ENCODE assay signal across 29 cellular contexts in genomic region chr14:24063263-24063836, GRCh38. TPM values are rescaled to one million over a fixed set of nuclear protein-coding genes. Genes with fewer than 3 reads are reported as not detected.
"Had no signal": no experiment of that assay in that cellular context is flagged by ENCODE, and none has a peak within 500 bp of the region (broad histone marks: within the 10 kb centered on the region; RNA-seq: fewer than 3 reads in every experiment).

No MANE protein-coding gene starts in this region.

- H3K4me3 ChIP-seq: ascending aorta, left lung, pancreas, skin epidermis, stomach, suprapubic skin, tibial nerve had no signal

- H3K9me3 ChIP-seq: ascending aorta, left lung, neutrophil, pancreas, stomach, suprapubic skin, tibial nerve had no signal

- H3K36me3 Mint-ChIP-seq: activated naive CD4-positive, alpha-beta T cell treated with anti-CD3 and anti-CD28 coated beads, Interleukin-2, amount 50 U/mL, for 72 hours; mesothelial cell of epicardium; natural killer cell; stimulated activated memory B cell treated with anti-CD40 and anti-IgM and Interleukin-4, amounts not matched to agents 10 μg/mL and 1 μg/mL and 100 μg/mL, for 72 hours had no signal

- H3K4me1 Mint-ChIP-seq: mesothelial cell of epicardium had no signal

- DNase-seq: activated CD4-positive, alpha-beta T cell treated with anti-CD3 and anti-CD28 coated beads, Interleukin-2, amount 50 U/mL, for 1 hour; activated T-cell treated with anti-CD3 and anti-CD28 coated beads, Interleukin-2, amount 50 U/mL, for 1 hour; brain microvascular endothelial cell; caudate nucleus; effector memory CD4-positive, alpha-beta T cell; foreskin keratinocyte; natural killer cell; stimulated activated CD4-positive, alpha-beta T cell treated with anti-CD3 and anti-CD28 coated beads, Interleukin-15, amount 100 ng/mL, for 24 hours; stomach; WERI-Rb-1 had no signal

- ATAC-seq: activated naive CD4-positive, alpha-beta T cell treated with anti-CD3 and anti-CD28 coated beads, Interleukin-2, amount 50 U/mL, for 72 hours; activated T-helper 17 cell treated with anti-CD3 and anti-CD28 coated beads, Interleukin-2, amount 50 U/mL, for 72 hours; foreskin keratinocyte; left lung; natural killer cell; pancreas; right cardiac atrium; stimulated activated memory B cell treated with anti-CD40 and anti-IgM and Interleukin-4, amounts not matched to agents 10 μg/mL and 1 μg/mL and 100 μg/mL, for 72 hours had no signal

- H3K9me3 Mint-ChIP-seq: activated naive CD4-positive, alpha-beta T cell treated with anti-CD3 and anti-CD28 coated beads, Interleukin-2, amount 50 U/mL, for 72 hours; activated T-helper 17 cell treated with anti-CD3 and anti-CD28 coated beads, Interleukin-2, amount 50 U/mL, for 72 hours; mesothelial cell of epicardium; natural killer cell; stimulated activated memory B cell treated with anti-CD40 and anti-IgM and Interleukin-4, amounts not matched to agents 10 μg/mL and 1 μg/mL and 100 μg/mL, for 72 hours had no signal

- H3K27me3 Mint-ChIP-seq: activated T-helper 17 cell treated with anti-CD3 and anti-CD28 coated beads, Interleukin-2, amount 50 U/mL, for 72 hours; stimulated activated memory B cell treated with anti-CD40 and anti-IgM and Interleukin-4, amounts not matched to agents 10 μg/mL and 1 μg/mL and 100 μg/mL, for 72 hours had no signal

- FAIRE-seq: colon, pancreas, TTC549, urothelium cell line had no signal

- H3K36me3 ChIP-seq: ascending aorta, brain microvascular endothelial cell, left lung, neutrophil, pancreas, stomach, suprapubic skin, tibial nerve, WERI-Rb-1 had no signal

- H3K4me1 ChIP-seq: ascending aorta, foreskin keratinocyte, left lung, suprapubic skin, tibial nerve had no signal

- H3K27ac ChIP-seq: ascending aorta, brain microvascular endothelial cell, foreskin keratinocyte, left lung, neutrophil, pancreas, skin epidermis, stomach, suprapubic skin, tibial nerve, WERI-Rb-1 had no signal

- H3K4me3 Mint-ChIP-seq: activated T-helper 17 cell treated with anti-CD3 and anti-CD28 coated beads, Interleukin-2, amount 50 U/mL, for 72 hours; mesothelial cell of epicardium; natural killer cell; stimulated activated memory B cell treated with anti-CD40 and anti-IgM and Interleukin-4, amounts not matched to agents 10 μg/mL and 1 μg/mL and 100 μg/mL, for 72 hours had no signal

- H3K27me3 ChIP-seq: ascending aorta, brain microvascular endothelial cell, foreskin keratinocyte, left lung, neutrophil, pancreas, stomach, suprapubic skin, tibial nerve had no signal

- H3K27ac Mint-ChIP-seq: activated T-helper 17 cell treated with anti-CD3 and anti-CD28 coated beads, Interleukin-2, amount 50 U/mL, for 72 hours; mesothelial cell of epicardium; stimulated activated memory B cell treated with anti-CD40 and anti-IgM and Interleukin-4, amounts not matched to agents 10 μg/mL and 1 μg/mL and 100 μg/mL, for 72 hours had no signal

RNA-seq across cellular contexts. Expression of gene CPNE6, which starts 8.0 kb away (rescaled TPM):
- total RNA-seq: activated T-helper 17 cell treated with anti-CD3 and anti-CD28 coated beads, Interleukin-2, amount 50 U/mL, for 72 hours; ascending aorta; dermis microvascular lymphatic vessel endothelial cell; foreskin keratinocyte; kidney epithelial cell; left lung; lung microvascular endothelial cell; mesothelial cell of epicardium; natural killer cell; pancreas; pulmonary artery endothelial cell; stomach; suprapubic skin; tibial nerve had no signal

RNA-seq across cellular contexts. Expression of gene CARMIL3, which starts 11.5 kb away (rescaled TPM):
- total RNA-seq: ascending aorta, lung microvascular endothelial cell had no signal

RNA-seq across cellular contexts. Expression of gene NRL, which starts 51.4 kb away (rescaled TPM):
- total RNA-seq: ascending aorta had no signal
